22 cellular contexts compared by ENCODE assay signal in genomic region chr5:198941-199820, GRCh38. TPM values are rescaled to one million over a fixed set of nuclear protein-coding genes. Genes with fewer than 3 reads are reported as not detected.
"Had no signal": no experiment of that assay in that cellular context is flagged by ENCODE, and none has a peak within 500 bp of the region (broad histone marks: within the 10 kb centered on the region; RNA-seq: fewer than 3 reads in every experiment).

No MANE protein-coding gene starts in this region.

- DNase-seq: activated CD4-positive, alpha-beta T cell treated with anti-CD3 and anti-CD28 coated beads for 1 hour; activated naive CD4-positive, alpha-beta T cell treated with Interleukin-2 at 50 U/mL for 16 hours; activated naive CD8-positive, alpha-beta T cell treated with anti-CD3 and anti-CD28 coated beads for 36 hours; activated T-cell treated with anti-CD3 and anti-CD28 coated beads, Interleukin-2, amount 50 U/mL, for 1 hour; cerebellar nuclear complex; cortex of kidney; endodermal cell; immature natural killer cell; midbrain; natural killer cell; stimulated activated CD4-positive, alpha-beta T cell treated with anti-CD3 and anti-CD28 coated beads, Interleukin-4, amount 100 ng/mL, for 24 hours; substantia nigra; T-cell; thyroid gland had no signal

- H3K4me1 ChIP-seq: prostate gland, thyroid gland had no signal

- H3K36me3 ChIP-seq: ovary, prostate gland had no signal

- H3K4me1 Mint-ChIP-seq: activated naive CD8-positive, alpha-beta T cell treated with anti-CD3 and anti-CD28 coated beads for 36 hours; immature natural killer cell; natural killer cell had no signal

- H3K4me3 Mint-ChIP-seq: activated naive CD8-positive, alpha-beta T cell treated with anti-CD3 and anti-CD28 coated beads for 36 hours; endodermal cell; immature natural killer cell; natural killer cell; stimulated activated naive CD8-positive, alpha-beta T cell treated with anti-CD3 and anti-CD28 coated beads, Interleukin-15, Interleukin-2, amounts not matched to agents 100 ng/mL and 50 ng/mL, for 24 hours; T-cell; T-helper 2 cell treated with Interferon-gamma antibody and Interleukin-4, amounts not matched to agents 5 μg/mL and 100 μg/mL, for 36 hours had no signal

- H3K4me3 ChIP-seq: ovary, prostate gland, thyroid gland had no signal

- H3K27ac ChIP-seq: epithelial cell of prostate, ovary, prostate gland, thyroid gland had no signal

- H3K27ac Mint-ChIP-seq: activated naive CD8-positive, alpha-beta T cell treated with anti-CD3 and anti-CD28 coated beads for 36 hours; endodermal cell; natural killer cell; stimulated activated naive CD8-positive, alpha-beta T cell treated with anti-CD3 and anti-CD28 coated beads, Interleukin-15, Interleukin-2, amounts not matched to agents 100 ng/mL and 50 ng/mL, for 24 hours; T-cell; T-helper 2 cell treated with Interferon-gamma antibody and Interleukin-4, amounts not matched to agents 5 μg/mL and 100 μg/mL, for 36 hours had no signal

- H3K9me3 Mint-ChIP-seq: activated naive CD8-positive, alpha-beta T cell treated with anti-CD3 and anti-CD28 coated beads for 36 hours; endodermal cell; immature natural killer cell; natural killer cell; stimulated activated naive CD8-positive, alpha-beta T cell treated with anti-CD3 and anti-CD28 coated beads, Interleukin-15, Interleukin-2, amounts not matched to agents 100 ng/mL and 50 ng/mL, for 24 hours; T-cell; T-helper 2 cell treated with Interferon-gamma antibody and Interleukin-4, amounts not matched to agents 5 μg/mL and 100 μg/mL, for 36 hours had no signal

- H3K27me3 ChIP-seq: ovary, thyroid gland had no signal

- FAIRE-seq: bronchial epithelial cell, TTC549 had no signal

- H3K36me3 Mint-ChIP-seq: activated naive CD8-positive, alpha-beta T cell treated with anti-CD3 and anti-CD28 coated beads for 36 hours; natural killer cell had no signal

- ATAC-seq: left lobe of liver, natural killer cell, T-cell had no signal

- H3K9me3 ChIP-seq: ovary, prostate gland, thyroid gland had no signal

RNA-seq across cellular contexts. Expression of gene LRRC14B, which starts 7.9 kb away (rescaled TPM):
- polyA plus RNA-seq: immature natural killer cell had no signal
